ENCODE assay signal across 8 cellular contexts in the genomic region with DNA sequence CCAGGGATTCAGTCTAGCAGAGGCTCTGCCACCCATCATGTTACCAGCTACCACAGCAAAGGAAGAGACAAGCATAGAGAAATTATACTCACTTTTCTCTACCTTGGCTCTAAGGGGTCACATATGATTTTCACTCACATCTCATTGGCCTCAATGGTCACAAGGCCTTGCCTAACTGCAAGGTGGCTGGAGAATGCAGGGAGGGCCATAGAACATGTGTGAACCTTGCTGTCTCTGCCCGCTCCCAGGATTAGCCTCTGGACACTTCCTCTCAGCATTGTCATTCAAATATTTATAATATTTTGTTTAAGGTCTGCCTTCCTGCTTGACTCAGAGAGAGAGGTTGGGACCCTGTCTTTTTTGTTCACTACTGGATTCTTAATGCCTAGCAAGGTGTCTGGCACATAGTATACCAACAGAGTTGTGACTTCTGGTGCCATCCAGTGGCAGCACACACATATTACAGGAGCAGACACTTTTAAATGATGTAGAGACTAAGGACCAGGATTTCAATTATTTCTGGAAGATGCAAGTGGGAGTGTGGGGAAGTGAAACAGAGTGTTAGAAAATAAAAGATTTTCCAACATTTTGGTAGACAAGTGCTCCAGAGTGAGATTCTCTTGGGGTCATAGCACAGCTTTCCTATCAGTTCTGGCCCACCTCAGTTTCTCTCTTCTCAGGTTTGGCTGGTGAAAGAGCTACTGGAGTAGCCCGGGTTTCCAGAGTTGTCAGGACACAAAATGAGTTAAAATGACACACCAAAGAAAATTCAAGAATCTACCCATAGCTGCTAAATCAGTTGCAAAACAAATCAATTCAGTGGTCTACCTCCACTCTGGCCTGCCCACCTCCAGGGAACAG.
DNase-seq lines count a peak whose midpoint lies in the region; ATAC-seq and TF ChIP-seq lines count a peak whose summit lies in the region.

No MANE protein-coding gene starts in this region.

- peak overlapping the region; percentile 62 for H3K27ac Mint-ChIP-seq in activated naive CD8-positive, alpha-beta T cell treated with anti-CD3 and anti-CD28 coated beads for 36 hours

- no peak overlapping the region for H3K9ac ChIP-seq in SK-N-MC (ENCODE audit: insufficient read length)

- H3K4me1 ChIP-seq in right cardiac atrium (ENCODE audit: control insufficient read depth, insufficient read depth, low read length) = no peaks in the 10 kb centered on the region
- H3K4me1 ChIP-seq in spleen = peaks cover 3 to 55% (median 25%) of the 10 kb centered on the region in 6 donors

- TF ChIP-seq POLR2A in spleen (IDR thresholded peaks at IDR 0.05) = no peak

- H3K36me3 Mint-ChIP-seq in activated naive CD8-positive, alpha-beta T cell treated with anti-CD3 and anti-CD28 coated beads for 36 hours = peaks cover 4% of the 10 kb centered on the region

- H3K9me3 Mint-ChIP-seq in activated naive CD8-positive, alpha-beta T cell treated with anti-CD3 and anti-CD28 coated beads for 36 hours = no peaks in the 10 kb centered on the region

- H3K9me3 ChIP-seq in SK-N-MC (ENCODE audit: low read depth, low read length) (no peaks in the 10 kb centered on the region), right cardiac atrium (ENCODE audit: control insufficient read depth, low read length) (no peaks in the 10 kb centered on the region), spleen (no peaks in the 10 kb centered on the region)

- H3K36me3 ChIP-seq in SK-N-MC (ENCODE audit: insufficient read depth, low read length) (no peaks in the 10 kb centered on the region), spleen (no peaks in the 10 kb centered on the region)

- no peak overlapping the region for H3K4me3 ChIP-seq in SK-N-MC
- no peak overlapping the region for H3K4me3 ChIP-seq in right cardiac atrium (ENCODE audit: low read length)
- no peak overlapping the region for H3K4me3 ChIP-seq in spleen

- DNase-seq in DMS53 treated with DMSO at 0.1 percent for 48 hours (lab: John Stamatoyannopoulos, UW; ENCODE audit: unreplicated experiment) (peak; percentile 35), HPDE6-E6E7 (ENCODE audit: extremely low spot score) (peak; percentile 28), SK-N-MC (ENCODE audit: low read depth, low spot score) (peak; percentile 14), right cardiac atrium (peak in 2 of 3 donors; percentile 51 to 57), spleen (no peak), GM19240 (ENCODE audit: insufficient read length, low spot score) (no peak)
- peak; percentile 67 for DNase-seq in activated naive CD8-positive, alpha-beta T cell treated with anti-CD3 and anti-CD28 coated beads for 36 hours

- H3K27ac ChIP-seq in SK-N-MC (no peak overlapping the region), right cardiac atrium (ENCODE audit: low read length) (no peak overlapping the region), spleen (peak overlapping the region in 4 of 8 donors; percentile 38 to 71 (median 52))

- intact Hi-C loops in right cardiac atrium (cut with DNase I) = loop anchor here in 3 of 4 donors (5.0 to 10.0 kb wide), 6 partner anchors 119 to 689 kb away; a partner anchor contains a TSS
- intact Hi-C loops in spleen (cut with DNase I; ENCODE audit: low total_unique reads) = no loop called here

- H3K27me3 ChIP-seq in right cardiac atrium (ENCODE audit: control insufficient read depth, insufficient read depth) (no peaks in the 10 kb centered on the region), spleen (replicated peaks in 1 of 7) (no peaks in the 10 kb centered on the region)

- no peaks in the 10 kb centered on the region for H3K27me3 Mint-ChIP-seq in activated naive CD8-positive, alpha-beta T cell treated with anti-CD3 and anti-CD28 coated beads for 36 hours

- H3K4me1 Mint-ChIP-seq in activated naive CD8-positive, alpha-beta T cell treated with anti-CD3 and anti-CD28 coated beads for 36 hours = peaks cover 59% of the 10 kb centered on the region

- TF ChIP-seq CTCF in spleen (IDR thresholded peaks at IDR 0.05 in 8 of 11, conservative IDR thresholded peaks at IDR 0.05 in 3 of 11) = peak; percentile 62 to 93 (median 81)

- H3K4me3 Mint-ChIP-seq in activated naive CD8-positive, alpha-beta T cell treated with anti-CD3 and anti-CD28 coated beads for 36 hours = no peak overlapping the region

- 87% methylated on average over 2 of the region's 2 CpGs for WGBS in right cardiac atrium
- 77 to 92% (median 83%) methylated on average over 2 of the region's 2 CpGs for WGBS in spleen, 5 donors

- ATAC-seq in GM19467 (IDR thresholded peaks at IDR 0.05; ENCODE audit: unreplicated experiment) (peak; percentile 74), right cardiac atrium (peak; percentile 69 to 75)

Comparison
In these comparisons a context has a peak if more than half of its experiments do, and no peak if none do; other contexts are left out.
1. DNase-seq: peak in DMS53 treated with DMSO at 0.1 percent for 48 hours (single experiment), HPDE6-E6E7 (single experiment), SK-N-MC (single experiment), activated naive CD8-positive, alpha-beta T cell treated with anti-CD3 and anti-CD28 coated beads for 36 hours (single experiment) and right cardiac atrium (2 of 3); none in spleen (single experiment) and GM19240 (single experiment).